ENCODE assay signal across 18 cellular contexts in genomic region chr3:120153294-120153693, GRCh38. TPM values are rescaled to one million over a fixed set of nuclear protein-coding genes. Genes with fewer than 3 reads are reported as not detected.
DNase-seq lines count a peak whose midpoint lies in the region; ATAC-seq and TF ChIP-seq lines count a peak whose summit lies in the region.
"Had no signal": no experiment of that assay in that cellular context is flagged by ENCODE, and none has a peak within 500 bp of the region (broad histone marks: within the 10 kb centered on the region; RNA-seq: fewer than 3 reads in every experiment).

No MANE protein-coding gene starts in this region.

- DNase-seq in AG09309 (ENCODE audit: low read depth): peak; percentile 62
- peak; percentile 99 for DNase-seq in M059J (ENCODE audit: low read depth)
- DNase-seq in choroid plexus epithelial cell (ENCODE audit: low read depth): peak; percentile 82
- DNase-seq in mesendoderm: peak; percentile 64
- no peak for DNase-seq in NCI-H1105 treated with DMSO at 0.1 percent for 48 hours (lab: John Stamatoyannopoulos, UW)
- no peak for DNase-seq in DMS153 (lab: John Stamatoyannopoulos, UW)
- DNase-seq: activated CD4-positive, alpha-beta memory T cell treated with anti-CD3 and anti-CD28 coated beads, Interleukin-2, amount 10 ng/mL, durations not matched to agents 7 days and 5 days; CD4-positive, alpha-beta T cell; endodermal cell; immature natural killer cell; NCI-H1048; NCI-H82; stimulated activated CD4-positive, alpha-beta T cell treated with anti-CD3 and anti-CD28 coated beads, Interleukin-4, amount 100 ng/mL, for 1 hour; T-cell had no signal

- no peak overlapping the region for H2AK5ac ChIP-seq in mesendoderm (ENCODE audit: low read length)

- no peak overlapping the region for H2BK120ac ChIP-seq in mesendoderm (ENCODE audit: low read depth, low read length)

- no peak overlapping the region for H2BK15ac ChIP-seq in mesendoderm (replicated peaks; ENCODE audit: low read depth)

- no peak overlapping the region for H4K8ac ChIP-seq in mesendoderm (ENCODE audit: low read depth, low read length)

- no peak overlapping the region for H3K4ac ChIP-seq in mesendoderm (ENCODE audit: low read depth, low read length)

- no peaks in the 10 kb centered on the region for H3K79me2 ChIP-seq in mesendoderm (ENCODE audit: control insufficient read depth, insufficient read depth, low read length)

- H2BK5ac ChIP-seq in mesendoderm (ENCODE audit: low read length): no peak overlapping the region

- TF ChIP-seq CTCF in AG09309 (IDR thresholded peaks at IDR 0.05; ENCODE audit: control insufficient read depth, insufficient read depth, low read depth, low read length, missing control alignments) (no peak), choroid plexus epithelial cell (conservative IDR thresholded peaks at IDR 0.05; ENCODE audit: low read depth, low read length) (no peak)

- H3K56ac ChIP-seq in mesendoderm (ENCODE audit: low read length): no peak overlapping the region

- H3K4me3 ChIP-seq in AG09309 (ENCODE audit: control insufficient read depth, low read depth, low read length) (no peak overlapping the region; the same call in 1 of the 2 replicates), choroid plexus epithelial cell (ENCODE audit: low read depth, low read length) (no peak overlapping the region), mesendoderm (ENCODE audit: low read length) (no peak overlapping the region)
- H3K4me3 ChIP-seq: GM12878 had no signal

- H3K36me3 ChIP-seq in mesendoderm (ENCODE audit: control insufficient read depth, insufficient read depth, low read length): no peaks in the 10 kb centered on the region

- no peaks in the 10 kb centered on the region for H3K27me3 ChIP-seq in mesendoderm (ENCODE audit: insufficient read depth, low read length, poor library complexity)

- WGBS in mesendoderm (ENCODE audit: extremely low coverage, insufficient coverage, low lambda C conversion rate): no CpG with 5 or more reads among the region's 2 CpGs

- H3K23ac ChIP-seq in mesendoderm (ENCODE audit: low read length): no peak overlapping the region

- no peaks in the 10 kb centered on the region for H3K4me1 ChIP-seq in mesendoderm (ENCODE audit: control insufficient read depth, low read depth, low read length)

- no peak overlapping the region for H4K5ac ChIP-seq in mesendoderm (ENCODE audit: low read length)

- H3K4me2 ChIP-seq in mesendoderm (ENCODE audit: low read length): no peak overlapping the region

- H3K27ac ChIP-seq in mesendoderm (ENCODE audit: low read depth, low read length): no peak overlapping the region
- H3K27ac ChIP-seq: HL-60 had no signal

- H3K18ac ChIP-seq in mesendoderm (ENCODE audit: low read length): no peak overlapping the region

- ATAC-seq in GM18520 (IDR thresholded peaks at IDR 0.05; ENCODE audit: unreplicated experiment) (no peak), GM18498 (IDR thresholded peaks at IDR 0.05; ENCODE audit: unreplicated experiment) (no peak)
- ATAC-seq: GM12878, T-cell had no signal

- no peak overlapping the region for H3K9ac ChIP-seq in mesendoderm (ENCODE audit: low read length)

- no peaks in the 10 kb centered on the region for H3K79me1 ChIP-seq in mesendoderm (ENCODE audit: low read length)

RNA-seq across cellular contexts. Expression of gene GSK3B, which starts 59.0 kb away (rescaled TPM):
- total RNA-seq in M059J (2014; rRNA removed; shearing (Covaris generic)): 36.3 and 61.7 TPM in 2 replicates
- polyA plus RNA-seq in mesendoderm (2013, experiment 1 of 2): 41.0 TPM
- 43.6 TPM for polyA plus RNA-seq in mesendoderm (2013, experiment 2 of 2)

Comparison
In these comparisons a context has a peak if more than half of its experiments do, and no peak if none do; other contexts are left out.
1. DNase-seq: peak in AG09309 (single experiment), M059J (single experiment), choroid plexus epithelial cell (single experiment) and mesendoderm (single experiment); none in NCI-H1105 treated with DMSO at 0.1 percent for 48 hours (single experiment) and DMS153 (single experiment).